In the genomic region with DNA sequence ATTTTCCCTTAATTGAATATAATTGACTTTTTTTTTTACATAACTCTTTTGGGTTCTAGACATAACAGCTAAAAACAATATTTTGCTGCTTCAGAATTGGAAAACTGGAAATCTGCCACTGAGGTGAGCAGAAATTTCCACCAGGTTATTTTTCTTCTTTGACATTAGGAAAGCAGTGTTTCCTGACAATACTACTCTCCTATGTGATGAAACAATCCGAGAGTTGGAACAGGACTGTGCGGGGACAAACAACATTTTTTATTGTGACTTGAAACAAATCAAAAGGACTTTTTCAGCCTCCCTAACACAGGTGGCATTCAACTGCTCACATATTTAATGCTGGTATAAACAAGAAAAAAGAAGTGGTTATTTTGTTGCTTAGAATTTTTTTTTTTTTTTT, we compare ENCODE assay signal across 23 cellular contexts.
DNase-seq lines count a peak whose midpoint lies in the region; ATAC-seq, FAIRE-seq and TF ChIP-seq lines count a peak whose summit lies in the region.
"Had no signal": no experiment of that assay in that cellular context is flagged by ENCODE, and none has a peak within 500 bp of the region (broad histone marks: within the 10 kb centered on the region; RNA-seq: fewer than 3 reads in every experiment).

No MANE protein-coding gene starts in this region.

- TF ChIP-seq POLR2A in GM12891 (IDR thresholded peaks at IDR 0.05; ENCODE audit: low read depth, low read length): no peak

- H3K9me3 Mint-ChIP-seq in stimulated activated memory B cell treated with anti-CD40 and anti-IgM and Interleukin-4, amounts not matched to agents 10 μg/mL and 1 μg/mL and 100 μg/mL, for 72 hours: no peaks in the 10 kb centered on the region
- H3K9me3 Mint-ChIP-seq: HFFc6 had no signal

- FAIRE-seq in D721Med (lab: Jason Lieb, UNC) (peak; percentile 67), GM12891 (lab: Jason Lieb, UNC) (no peak)
- FAIRE-seq: A549, GM12892, H54 had no signal

- DNase-seq in D721Med (ENCODE audit: insufficient read length, low spot score) (no peak), dermis microvascular lymphatic vessel endothelial cell (ENCODE audit: low read depth in 2 of 2) (peak; percentile 79 to 93), left lobe of liver (ENCODE audit: low spot score) (no peak), GM12891 (ENCODE audit: insufficient read length, low spot score) (no peak), foreskin melanocyte (no peak), NCI-H2081 (lab: John Stamatoyannopoulos, UW) (no peak)
- DNase-seq in activated effector memory CD4-positive, alpha-beta T cell treated with Interleukin-2 at 50 U/mL for 16 hours: no peak
- DNase-seq: 8988T; ACHN; AML-193; BE2C; CD4-positive, alpha-beta T cell; CD8-positive, alpha-beta memory T cell; DMS53; DMS79 treated with DMSO at 0.1 percent for 48 hours; GF-D8; GOT3; HFFc6 had no signal

- H3K4me1 Mint-ChIP-seq in stimulated activated memory B cell treated with anti-CD40 and anti-IgM and Interleukin-4, amounts not matched to agents 10 μg/mL and 1 μg/mL and 100 μg/mL, for 72 hours: no peaks in the 10 kb centered on the region
- H3K4me1 Mint-ChIP-seq: CD14-positive monocyte; CD8-positive, alpha-beta memory T cell had no signal

- ATAC-seq in left lobe of liver: peak; percentile 70
- ATAC-seq in stimulated activated memory B cell treated with anti-CD40 and anti-IgM and Interleukin-4, amounts not matched to agents 10 μg/mL and 1 μg/mL and 100 μg/mL, for 72 hours: peak; percentile 16
- ATAC-seq: A549 had no signal

- no peak overlapping the region for H3K4me3 Mint-ChIP-seq in stimulated activated memory B cell treated with anti-CD40 and anti-IgM and Interleukin-4, amounts not matched to agents 10 μg/mL and 1 μg/mL and 100 μg/mL, for 72 hours
- H3K4me3 Mint-ChIP-seq: CD14-positive monocyte; CD4-positive, alpha-beta T cell; CD8-positive, alpha-beta memory T cell; HFFc6 had no signal

- TF ChIP-seq CTCF in D721Med (IDR thresholded peaks at IDR 0.05; ENCODE audit: insufficient read depth, missing control alignments): no peak

- no peaks in the 10 kb centered on the region for H3K36me3 Mint-ChIP-seq in stimulated activated memory B cell treated with anti-CD40 and anti-IgM and Interleukin-4, amounts not matched to agents 10 μg/mL and 1 μg/mL and 100 μg/mL, for 72 hours
- H3K36me3 Mint-ChIP-seq: CD14-positive monocyte; CD8-positive, alpha-beta memory T cell had no signal

- H3K27me3 Mint-ChIP-seq in stimulated activated memory B cell treated with anti-CD40 and anti-IgM and Interleukin-4, amounts not matched to agents 10 μg/mL and 1 μg/mL and 100 μg/mL, for 72 hours: no peaks in the 10 kb centered on the region

- H3K27ac Mint-ChIP-seq in stimulated activated memory B cell treated with anti-CD40 and anti-IgM and Interleukin-4, amounts not matched to agents 10 μg/mL and 1 μg/mL and 100 μg/mL, for 72 hours: no peak overlapping the region
- H3K27ac Mint-ChIP-seq: CD14-positive monocyte; CD4-positive, alpha-beta T cell; CD8-positive, alpha-beta memory T cell; HFFc6 had no signal

TF ChIP-seq in GM12891, 5 proteins besides CTCF, POLR2A, EP300 and RAD21:
- TF ChIP-seq TAF1 (IDR thresholded peaks at IDR 0.05; ENCODE audit: low read depth, low read length) (no peak), SPI1 (IDR thresholded peaks at IDR 0.05; ENCODE audit: low read depth, low read length) (no peak), POLR2AphosphoS5 (IDR thresholded peaks at IDR 0.05; ENCODE audit: low read depth, low read length) (no peak), POU2F2 (IDR thresholded peaks at IDR 0.05; ENCODE audit: low read depth, low read length) (no peak), PAX5 (IDR thresholded peaks at IDR 0.05; ENCODE audit: insufficient read depth, low read length, severe bottlenecking) (no peak)

Comparison
In these comparisons a context has a peak if more than half of its experiments do, and no peak if none do; other contexts are left out.
1. DNase-seq: peak in dermis microvascular lymphatic vessel endothelial cell (2 of 2); none in D721Med (single experiment), left lobe of liver (single experiment), activated effector memory CD4-positive, alpha-beta T cell treated with Interleukin-2 at 50 U/mL for 16 hours (single experiment), GM12891 (single experiment), foreskin melanocyte (single experiment) and NCI-H2081 (0 of 2).